In the genomic region with DNA sequence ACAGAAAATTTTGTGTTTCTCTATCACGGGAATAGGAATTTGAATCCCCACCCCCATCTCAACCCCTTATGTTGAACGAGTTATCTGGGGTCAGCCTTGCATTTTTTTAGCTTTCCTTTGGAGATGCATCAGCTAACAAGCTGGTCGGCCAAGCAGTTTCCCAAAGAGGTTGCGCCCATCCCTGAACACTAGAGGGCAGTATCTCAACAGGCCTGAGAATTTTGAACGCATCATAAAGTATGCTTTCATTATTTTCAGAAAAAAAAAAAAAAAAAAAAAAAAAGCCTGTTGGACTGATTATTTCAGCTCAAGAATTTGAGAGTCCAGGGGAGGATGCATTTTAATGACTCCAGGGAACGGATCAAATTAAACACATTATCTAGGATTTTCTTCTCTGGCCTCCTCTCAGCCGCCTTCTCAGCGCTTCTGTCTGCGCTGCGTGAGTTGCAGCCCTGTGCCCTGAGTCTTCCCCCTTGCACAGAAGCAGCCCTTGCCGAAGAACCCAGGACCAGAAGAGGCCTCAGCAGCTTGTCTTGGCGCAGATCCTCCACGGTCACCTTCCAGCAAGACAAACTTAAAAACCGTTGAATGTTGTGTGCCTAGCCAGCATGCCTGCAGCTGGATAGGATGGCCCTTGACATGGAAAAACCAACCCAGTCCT, we compare ENCODE assay signal across 8 cellular contexts.
DNase-seq lines count a peak whose midpoint lies in the region; ATAC-seq and TF ChIP-seq lines count a peak whose summit lies in the region.

No MANE protein-coding gene starts in this region.

- H3K27ac Mint-ChIP-seq in T-helper 17 cell, result no peak overlapping the region
- H3K27ac Mint-ChIP-seq in MCF 10A (ENCODE audit: low read depth, unreplicated experiment), result no peak overlapping the region

- H3K36me3 Mint-ChIP-seq in T-helper 17 cell (ENCODE audit: low read depth) (peaks cover 2% of the 10 kb centered on the region), MCF 10A (ENCODE audit: insufficient read depth, unreplicated experiment) (no peaks in the 10 kb centered on the region)

- no peak overlapping the region for H3K4me3 Mint-ChIP-seq in T-helper 17 cell
- H3K4me3 Mint-ChIP-seq in MCF 10A (ENCODE audit: unreplicated experiment), result no peak overlapping the region

- no TSS peak for BruUV-seq in MCF 10A (replicated peaks; lab: Mats Ljungman, UMichigan)

- peak; percentile 69 for ATAC-seq in T-helper 17 cell
- no peak for ATAC-seq in GM19397 (IDR thresholded peaks at IDR 0.05; ENCODE audit: unreplicated experiment)

- H3K4me1 Mint-ChIP-seq in T-helper 17 cell (peaks cover 2% of the 10 kb centered on the region), MCF 10A (ENCODE audit: insufficient read depth, unreplicated experiment) (no peaks in the 10 kb centered on the region)

- intact Hi-C loops in MCF 10A (cut with micrococcal nuclease), result loop anchor here (5.0 kb wide), 1 partner anchor 442 kb away; no protein-coding TSS in a partner anchor

- CTCF ChIA-PET in MCF 10A (lab: Yijun Ruan, JAX), result interaction anchor here (0.6 to 3.3 kb wide), 57 partner anchors 8 to 787 kb away, joined by 3 to 32 read pairs (median 4); no protein-coding TSS in a partner anchor

- H3K9me3 Mint-ChIP-seq in MCF 10A (ENCODE audit: unreplicated experiment), result no peaks in the 10 kb centered on the region

- TF ChIP-seq CTCF in MCF 10A (IDR thresholded peaks at IDR 0.05; ENCODE audit: unreplicated experiment), result peak; percentile 76

- no peaks in the 10 kb centered on the region for H3K9me3 ChIP-seq in T-helper 17 cell (ENCODE audit: control insufficient read depth, low read length, poor library complexity, severe bottlenecking)

- peaks cover 25% of the 10 kb centered on the region for H3K27me3 Mint-ChIP-seq in T-helper 17 cell
- no peaks in the 10 kb centered on the region for H3K27me3 Mint-ChIP-seq in MCF 10A (ENCODE audit: insufficient read depth, unreplicated experiment)

- peak; percentile 52 for DNase-seq in SIG-M5 treated with dmso at 0.1 percent for 504 hours (lab: John Stamatoyannopoulos, UW; ENCODE audit: unreplicated experiment)
- no peak for DNase-seq in SIG-M5 (lab: John Stamatoyannopoulos, UW)
- peak; percentile 78 for DNase-seq in NAMALWA (ENCODE audit: low spot score)
- peak in 2 of 3 donors; percentile 12 to 28 for DNase-seq in T-helper 17 cell
- peak; percentile 44 for DNase-seq in MCF 10A (ENCODE audit: unreplicated experiment)
- peak; percentile 91 for DNase-seq in inferior parietal cortex (ENCODE audit: extremely low spot score)
- DNase-seq in stimulated activated CD4-positive, alpha-beta T cell treated with anti-CD3 and anti-CD28 coated beads, Interleukin-15, amount 100 ng/mL, for 1 hour (ENCODE audit: low read depth in 1 of 2, low spot score in 1 of 2), result peak; percentile 17 to 18

- POLR2A ChIA-PET in MCF 10A (lab: Yijun Ruan, JAX), result interaction anchor here (0.6 kb wide), 1 partner anchor 279 kb away, joined by 3 read pairs; no protein-coding TSS in a partner anchor
